33 cellular contexts compared by ENCODE assay signal in genomic region chr7:76003351-76003750, GRCh38.
"Had no signal": no experiment of that assay in that cellular context is flagged by ENCODE, and none has a peak within 500 bp of the region (broad histone marks: within the 10 kb centered on the region; RNA-seq: fewer than 3 reads in every experiment).

No MANE protein-coding gene starts in this region.

- H3K4me3 Mint-ChIP-seq: activated CD4-positive, alpha-beta memory T cell treated with anti-CD3 and anti-CD28 coated beads, Interleukin-2, amount 10 ng/mL, durations not matched to agents 7 days and 5 days; activated CD4-positive, alpha-beta T cell treated with anti-CD3 and anti-CD28 coated beads, Interleukin-2, amount 10 ng/mL, durations not matched to agents 7 days and 5 days; activated naive CD4-positive, alpha-beta T cell treated with anti-CD3 and anti-CD28 coated beads for 36 hours; activated naive CD4-positive, alpha-beta T cell treated with anti-CD3 and anti-CD28 coated beads, Interleukin-2, amount 50 U/mL, for 24 hours; activated naive CD8-positive, alpha-beta T cell treated with anti-CD3 and anti-CD28 coated beads for 36 hours; activated naive CD8-positive, alpha-beta T cell treated with anti-CD3 and anti-CD28 coated beads, Interleukin-2, amount 50 U/mL, for 24 hours; activated T-cell treated with anti-CD3 and anti-CD28 coated beads, Interleukin-2, amount 50 U/mL, for 4 hours; activated T-helper 17 cell treated with anti-CD3 and anti-CD28 coated beads, Interleukin-2, amount 50 U/mL, for 72 hours; T-helper 17 cell; T-helper 2 cell treated with Interferon-gamma antibody and Interleukin-4, amounts not matched to agents 5 μg/mL and 100 μg/mL, for 36 hours had no signal

- FAIRE-seq: endometrium, endothelial cell of umbilical vein had no signal

- H3K36me3 ChIP-seq: colonic mucosa had no signal

- H3K4me1 ChIP-seq: adrenal gland, body of pancreas, colonic mucosa, gastroesophageal sphincter had no signal

- ATAC-seq: activated naive CD8-positive, alpha-beta T cell treated with anti-CD3 and anti-CD28 coated beads, Interleukin-2, amount 50 U/mL, for 24 hours; activated T-cell treated with anti-CD3 and anti-CD28 coated beads, Interleukin-2, amount 50 U/mL, for 4 hours; body of pancreas; gastroesophageal sphincter; heart right ventricle; T-helper 17 cell had no signal

- H3K27ac Mint-ChIP-seq: activated CD4-positive, alpha-beta memory T cell treated with anti-CD3 and anti-CD28 coated beads, Interleukin-2, amount 10 ng/mL, durations not matched to agents 7 days and 5 days; activated CD4-positive, alpha-beta T cell treated with anti-CD3 and anti-CD28 coated beads, Interleukin-2, amount 10 ng/mL, durations not matched to agents 7 days and 5 days; activated naive CD4-positive, alpha-beta T cell treated with anti-CD3 and anti-CD28 coated beads for 36 hours; activated naive CD4-positive, alpha-beta T cell treated with anti-CD3 and anti-CD28 coated beads, Interleukin-2, amount 50 U/mL, for 24 hours; activated naive CD8-positive, alpha-beta T cell treated with anti-CD3 and anti-CD28 coated beads for 36 hours; activated naive CD8-positive, alpha-beta T cell treated with anti-CD3 and anti-CD28 coated beads, Interleukin-2, amount 50 U/mL, for 24 hours; activated T-helper 17 cell treated with anti-CD3 and anti-CD28 coated beads, Interleukin-2, amount 50 U/mL, for 72 hours; T-helper 17 cell; T-helper 2 cell treated with Interferon-gamma antibody and Interleukin-4, amounts not matched to agents 5 μg/mL and 100 μg/mL, for 36 hours had no signal

- H3K27me3 Mint-ChIP-seq: activated naive CD4-positive, alpha-beta T cell treated with anti-CD3 and anti-CD28 coated beads, Interleukin-2, amount 50 U/mL, for 24 hours; activated naive CD8-positive, alpha-beta T cell treated with anti-CD3 and anti-CD28 coated beads for 36 hours; activated T-helper 17 cell treated with anti-CD3 and anti-CD28 coated beads, Interleukin-2, amount 50 U/mL, for 72 hours; T-helper 17 cell had no signal

- DNase-seq: activated CD4-positive, alpha-beta memory T cell treated with anti-CD3 and anti-CD28 coated beads, Interleukin-2, amount 10 ng/mL, durations not matched to agents 7 days and 5 days; activated CD4-positive, alpha-beta T cell treated with anti-CD3 and anti-CD28 coated beads for 1 hour; activated CD4-positive, alpha-beta T cell treated with anti-CD3 and anti-CD28 coated beads for 4 hours; activated CD4-positive, alpha-beta T cell treated with anti-CD3 and anti-CD28 coated beads, Interleukin-2, amount 10 ng/mL, durations not matched to agents 7 days and 5 days; activated CD4-positive, alpha-beta T cell treated with anti-CD3 and anti-CD28 coated beads, Interleukin-2, amount 50 U/mL, for 4 hours; activated CD4-positive, CD25-positive, alpha-beta regulatory T cell; activated CD8-positive, alpha-beta memory T cell treated with anti-CD3 and anti-CD28 coated beads, Interleukin-2, amount 50 U/mL, for 48 hours; activated effector memory CD4-positive, alpha-beta T cell treated with Interleukin-2 at 50 U/mL for 16 hours; activated gamma-delta T cell treated with Interleukin-2 at 50 U/mL for 16 hours; activated naive CD4-positive, alpha-beta T cell treated with anti-CD3 and anti-CD28 coated beads for 36 hours; activated naive CD8-positive, alpha-beta T cell treated with anti-CD3 and anti-CD28 coated beads for 36 hours; activated naive CD8-positive, alpha-beta T cell treated with anti-CD3 and anti-CD28 coated beads, Interleukin-2, amount 50 U/mL, for 24 hours; activated T-cell treated with anti-CD3 and anti-CD28 coated beads, Interleukin-2, amount 50 U/mL, for 4 hours; adrenal gland; amygdala; aorta; body of pancreas; caudate nucleus; colonic mucosa; effector CD8-positive, alpha-beta T cell; esophagus squamous epithelium; foreskin melanocyte; heart right ventricle; T-helper 1 cell; T-helper 17 cell; T1000 had no signal

- H3K4me3 ChIP-seq: adrenal gland, body of pancreas, colonic mucosa, esophagus squamous epithelium, gastroesophageal sphincter, heart right ventricle had no signal

- H3K9me3 Mint-ChIP-seq: activated CD4-positive, alpha-beta memory T cell treated with anti-CD3 and anti-CD28 coated beads, Interleukin-2, amount 10 ng/mL, durations not matched to agents 7 days and 5 days; activated CD4-positive, alpha-beta T cell treated with anti-CD3 and anti-CD28 coated beads, Interleukin-2, amount 10 ng/mL, durations not matched to agents 7 days and 5 days; activated naive CD4-positive, alpha-beta T cell treated with anti-CD3 and anti-CD28 coated beads for 36 hours; activated naive CD4-positive, alpha-beta T cell treated with anti-CD3 and anti-CD28 coated beads, Interleukin-2, amount 50 U/mL, for 24 hours; activated naive CD8-positive, alpha-beta T cell treated with anti-CD3 and anti-CD28 coated beads for 36 hours; activated naive CD8-positive, alpha-beta T cell treated with anti-CD3 and anti-CD28 coated beads, Interleukin-2, amount 50 U/mL, for 24 hours; activated T-cell treated with anti-CD3 and anti-CD28 coated beads, Interleukin-2, amount 50 U/mL, for 4 hours; activated T-helper 17 cell treated with anti-CD3 and anti-CD28 coated beads, Interleukin-2, amount 50 U/mL, for 72 hours; T-helper 2 cell treated with Interferon-gamma antibody and Interleukin-4, amounts not matched to agents 5 μg/mL and 100 μg/mL, for 36 hours had no signal

- H3K9me3 ChIP-seq: adrenal gland, body of pancreas, colonic mucosa, esophagus squamous epithelium, gastroesophageal sphincter, heart right ventricle had no signal

- H3K27me3 ChIP-seq: adrenal gland, body of pancreas, colonic mucosa, esophagus squamous epithelium, gastroesophageal sphincter, heart right ventricle had no signal

- H3K27ac ChIP-seq: adrenal gland, body of pancreas, colonic mucosa, epithelial cell of prostate, esophagus squamous epithelium, gastroesophageal sphincter, heart right ventricle had no signal
